In genomic region chr9:5062631-5063030, GRCh38 we compare ENCODE assay signal across 9 cellular contexts.
"Had no signal": no experiment of that assay in that cellular context is flagged by ENCODE, and none has a peak within 500 bp of the region (broad histone marks: within the 10 kb centered on the region; RNA-seq: fewer than 3 reads in every experiment).

No MANE protein-coding gene starts in this region.

- H3K4me3 Mint-ChIP-seq: GM23338, H9 had no signal

- H3K27ac ChIP-seq: HL-60 had no signal

- H2AFZ ChIP-seq: GM23338 had no signal

- FAIRE-seq: H1, H54, HepG2, K562 had no signal

- H3K9me3 Mint-ChIP-seq: GM23338, H9 had no signal

- H3K4me3 ChIP-seq: GM23338, K562 had no signal

- H3K4me2 ChIP-seq: GM23338 had no signal

- ATAC-seq: GM23338, HepG2, K562 had no signal

- H3K4me1 Mint-ChIP-seq: GM23338, H9 had no signal

- DNase-seq: H9, HCEC 1CT, KG1 had no signal

- H3K27ac Mint-ChIP-seq: GM23338, H9 had no signal
